Comparison of ENCODE assay signal across 17 cellular contexts in the genomic region with DNA sequence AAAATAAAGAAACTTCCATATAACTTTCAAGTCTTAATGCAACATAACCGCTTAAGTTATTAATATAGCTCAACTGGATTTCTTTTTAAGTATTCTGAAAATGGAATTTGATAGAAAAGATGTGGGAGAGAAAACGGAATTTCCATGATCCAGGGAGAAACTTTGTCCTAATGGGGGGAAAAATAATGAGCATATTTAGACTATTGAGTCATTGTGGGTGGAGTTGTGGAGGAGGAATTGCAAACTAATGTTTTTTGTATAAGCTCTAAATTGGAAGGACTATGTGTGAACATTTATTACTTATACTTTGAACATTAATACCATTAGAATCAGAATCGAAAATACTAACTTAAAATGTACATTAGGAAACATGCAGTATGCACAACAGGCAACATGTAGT.
DNase-seq lines count a peak whose midpoint lies in the region; ATAC-seq, FAIRE-seq and TF ChIP-seq lines count a peak whose summit lies in the region.
"Had no signal": no experiment of that assay in that cellular context is flagged by ENCODE, and none has a peak within 500 bp of the region (broad histone marks: within the 10 kb centered on the region; RNA-seq: fewer than 3 reads in every experiment).

No MANE protein-coding gene starts in this region.

- H3K4me3 ChIP-seq in IMR-90 (ENCODE audit: insufficient read depth, low read depth, low read length) (no peak overlapping the region), cardiac fibroblast (replicated peaks in 1 of 2; ENCODE audit: low read depth in 2 of 2, low read length in 2 of 2) (no peak overlapping the region), kidney (ENCODE audit: low read length in 2 of 2) (no peak overlapping the region), heart left ventricle (no peak overlapping the region)
- H3K4me3 ChIP-seq in CD8-positive, alpha-beta T cell (ENCODE audit: low read depth, low read length) = no peak overlapping the region

- DNase-seq in AG20443 (ENCODE audit: low spot score) = peak; percentile 30
- peak; percentile 26 for DNase-seq in IMR-90
- DNase-seq in cardiac fibroblast (ENCODE audit: low read depth in 2 of 2) = peak; percentile 11 to 45
- DNase-seq in kidney = no peak
- DNase-seq in heart left ventricle = no peak
- DNase-seq in CD8-positive, alpha-beta T cell = no peak
- no peak for DNase-seq in endothelial cell (ENCODE audit: low spot score)
- DNase-seq: C1 segment of cervical spinal cord; DND-41; NCI-H187 treated with DMSO at 0.1 percent for 48 hours; NCI-H446 treated with DMSO at 0.1 percent for 48 hours; NK-92 treated with Interleukin-12 subunit alpha and Interleukin-12 subunit beta, amount 100 ng/mL, for 24 hours; OCI-M1; RPMI8226 had no signal

- H3K9me1 ChIP-seq in IMR-90 (ENCODE audit: insufficient read depth, low read length) = no peaks in the 10 kb centered on the region

- H3K4me3 Mint-ChIP-seq in CD8-positive, alpha-beta T cell = no peak overlapping the region
- H3K4me3 Mint-ChIP-seq in endothelial cell (ENCODE audit: unreplicated experiment) = no peak overlapping the region

- H3K27ac ChIP-seq in IMR-90 (ENCODE audit: insufficient read depth, low read length) = no peak overlapping the region
- no peak overlapping the region for H3K27ac ChIP-seq in kidney (ENCODE audit: low read depth in 2 of 2, low read length in 2 of 2)
- no peak overlapping the region for H3K27ac ChIP-seq in heart left ventricle
- H3K27ac ChIP-seq in CD8-positive, alpha-beta T cell (ENCODE audit: low read depth, low read length) = no peak overlapping the region
- H3K27ac ChIP-seq: HL-60 had no signal

- in situ Hi-C loops in IMR-90 (cut with MboI; ENCODE audit: low sequenced_read_pairs) = no loop called here

- H3K27me3 ChIP-seq in IMR-90 (ENCODE audit: control insufficient read depth, insufficient read depth, low read length) = no peaks in the 10 kb centered on the region
- H3K27me3 ChIP-seq in heart left ventricle = no peaks in the 10 kb centered on the region
- no peaks in the 10 kb centered on the region for H3K27me3 ChIP-seq in CD8-positive, alpha-beta T cell (ENCODE audit: insufficient read depth, low read length)

- H3K23ac ChIP-seq in IMR-90 (ENCODE audit: low read depth, low read length) = no peak overlapping the region

- no peak overlapping the region for H2BK20ac ChIP-seq in IMR-90 (ENCODE audit: low read depth, low read length)

- H3K36me3 ChIP-seq in IMR-90 (ENCODE audit: control insufficient read depth, insufficient read depth, low read length) (no peaks in the 10 kb centered on the region), kidney (ENCODE audit: control insufficient read depth in 1 of 2, insufficient read depth in 2 of 2, low read length in 2 of 2) (no peaks in the 10 kb centered on the region), heart left ventricle (no peaks in the 10 kb centered on the region)
- H3K36me3 ChIP-seq in CD8-positive, alpha-beta T cell (ENCODE audit: insufficient read depth, low read length) = no peaks in the 10 kb centered on the region

- H3K9ac ChIP-seq in IMR-90 (ENCODE audit: low read depth, low read length) (no peak overlapping the region), kidney (ENCODE audit: low read length in 2 of 2) (no peak overlapping the region)

- peak; percentile 35; the same call in 1 of the 2 replicates for ATAC-seq in IMR-90 (ENCODE audit: low read depth)
- ATAC-seq in heart left ventricle = no peak
- no peak for ATAC-seq in HG02970 (IDR thresholded peaks at IDR 0.05; ENCODE audit: low FRiP score, unreplicated experiment)
- ATAC-seq in CD8-positive, alpha-beta T cell = no peak

- H3K14ac ChIP-seq in IMR-90 (replicated peaks; ENCODE audit: low read depth, low read length) = no peak overlapping the region

- peaks cover 4% of the 10 kb centered on the region for H3K9me3 Mint-ChIP-seq in CD8-positive, alpha-beta T cell
- H3K9me3 Mint-ChIP-seq in endothelial cell (ENCODE audit: unreplicated experiment) = no peaks in the 10 kb centered on the region

- no peak overlapping the region for H2BK120ac ChIP-seq in IMR-90 (ENCODE audit: low read depth, low read length)

- no peak overlapping the region for H2BK5ac ChIP-seq in IMR-90 (ENCODE audit: low read depth, low read length, poor library complexity, severe bottlenecking)

- H2AFZ ChIP-seq in IMR-90 (replicated peaks; ENCODE audit: low read length, poor library complexity) = no peak overlapping the region

- no peak overlapping the region for H4K8ac ChIP-seq in IMR-90 (ENCODE audit: low read depth in 2 of 2, low read length in 2 of 2)

- H4K5ac ChIP-seq in IMR-90 (ENCODE audit: low read depth, low read length) = no peak overlapping the region

- no peak overlapping the region for H2BK15ac ChIP-seq in IMR-90 (ENCODE audit: low read depth, low read length)

- CTCF ChIA-PET in IMR-90 (lab: Yijun Ruan, JAX) = interaction anchor here (0.6 kb wide), 1 partner anchor 30 kb away, joined by 3 read pairs; no protein-coding TSS in a partner anchor
- CTCF ChIA-PET in CD8-positive, alpha-beta T cell (lab: Charles Lee) = no interaction called here

- no CpG with 5 or more reads among the region's 3 CpGs for WGBS in IMR-90 (ENCODE audit: extremely low coverage in 2 of 2, insufficient read length in 1 of 2), 2 experiments
- WGBS in heart left ventricle, 4 donors = 56 to 72% (median 66%) methylated on average over 3 of the region's 3 CpGs

- H4K91ac ChIP-seq in IMR-90 (ENCODE audit: insufficient read depth, low read depth, low read length) = no peak overlapping the region

- TF ChIP-seq POLR2A in IMR-90 (IDR thresholded peaks at IDR 0.05; ENCODE audit: low read depth, low read length) (no peak), heart left ventricle (IDR thresholded peaks at IDR 0.05) (no peak)

- no peak overlapping the region for H3K18ac ChIP-seq in IMR-90 (ENCODE audit: low read depth, low read length)

- POLR2A ChIA-PET in IMR-90 (lab: Charles Lee; ENCODE audit: unreplicated experiment) = no interaction called here
- POLR2A ChIA-PET in CD8-positive, alpha-beta T cell (lab: Charles Lee) = no interaction called here

- H3K27me3 Mint-ChIP-seq in CD8-positive, alpha-beta T cell (ENCODE audit: low read depth) = no peaks in the 10 kb centered on the region
- H3K27me3 Mint-ChIP-seq in endothelial cell (ENCODE audit: unreplicated experiment) = no peaks in the 10 kb centered on the region

- H3K4me2 ChIP-seq in IMR-90 (ENCODE audit: low read depth, low read length) = no peak overlapping the region

- no peak overlapping the region for H3K56ac ChIP-seq in IMR-90 (ENCODE audit: extremely low read depth, insufficient read depth, low read length)

- dilution Hi-C loops in IMR-90 (cut with HindIII; ENCODE audit: low sequenced_read_pairs, unreplicated experiment) = no loop called here

- peak; percentile 3 for FAIRE-seq in kidney (lab: Jason Lieb, UNC)
- FAIRE-seq: HTR-8/SVneo had no signal

- no peak overlapping the region for H2AK9ac ChIP-seq in IMR-90 (replicated peaks; ENCODE audit: low read depth, low read length, poor library complexity)

- TF ChIP-seq CTCF in IMR-90 (conservative IDR thresholded peaks at IDR 0.05; ENCODE audit: low read depth, low read length) (no peak), cardiac fibroblast (IDR thresholded peaks at IDR 0.05; ENCODE audit: low read depth, low read length) (no peak), kidney (IDR thresholded peaks at IDR 0.05; ENCODE audit: borderline replicate concordance, extremely low read depth, insufficient read depth) (no peak), heart left ventricle (IDR thresholded peaks at IDR 0.05) (no peak), endothelial cell (IDR thresholded peaks at IDR 0.05; ENCODE audit: unreplicated experiment) (no peak)
- no peak for TF ChIP-seq CTCF in CD8-positive, alpha-beta T cell (IDR thresholded peaks at IDR 0.05)

- no peaks in the 10 kb centered on the region for H3K36me3 Mint-ChIP-seq in CD8-positive, alpha-beta T cell
- H3K36me3 Mint-ChIP-seq in endothelial cell (ENCODE audit: low read depth, unreplicated experiment) = no peaks in the 10 kb centered on the region

- BruUV-seq in IMR-90 (replicated peaks; lab: Mats Ljungman, UMichigan) = no TSS peak

- H3K79me1 ChIP-seq in IMR-90 (ENCODE audit: low read depth in 1 of 2, low read length in 2 of 2) = no peaks in the 10 kb centered on the region

- no peak overlapping the region for H3K4ac ChIP-seq in IMR-90 (ENCODE audit: low read depth, low read length)

- H3K27ac Mint-ChIP-seq in CD8-positive, alpha-beta T cell = no peak overlapping the region
- no peak overlapping the region for H3K27ac Mint-ChIP-seq in endothelial cell (ENCODE audit: unreplicated experiment)

- H4K20me1 ChIP-seq in IMR-90 (ENCODE audit: insufficient read depth, low read length) = no peaks in the 10 kb centered on the region

- no peak overlapping the region for H2AK5ac ChIP-seq in IMR-90 (ENCODE audit: low read depth, low read length)

- H3K4me1 Mint-ChIP-seq in CD8-positive, alpha-beta T cell (ENCODE audit: low read depth) = no peaks in the 10 kb centered on the region
- no peaks in the 10 kb centered on the region for H3K4me1 Mint-ChIP-seq in endothelial cell (ENCODE audit: unreplicated experiment)

- H3K4me1 ChIP-seq in IMR-90 (ENCODE audit: control insufficient read depth, insufficient read depth, low read length) (peaks cover 2% of the 10 kb centered on the region; the same call in 1 of the 2 replicates), kidney (ENCODE audit: control insufficient read depth in 1 of 2, insufficient read depth in 1 of 2, low read depth in 1 of 2, low read length in 2 of 2) (no peaks in the 10 kb centered on the region), heart left ventricle (no peaks in the 10 kb centered on the region)
- no peaks in the 10 kb centered on the region for H3K4me1 ChIP-seq in CD8-positive, alpha-beta T cell (ENCODE audit: insufficient read depth, low read length)

- no peaks in the 10 kb centered on the region for H3K9me3 ChIP-seq in IMR-90 (ENCODE audit: control insufficient read depth, insufficient read depth, low read length)
- H3K9me3 ChIP-seq in kidney (ENCODE audit: control insufficient read depth in 1 of 2, low read length in 2 of 2) = no peaks in the 10 kb centered on the region
- peaks cover 0 to 14% (median 0%) of the 10 kb centered on the region in 12 donors for H3K9me3 ChIP-seq in heart left ventricle
- H3K9me3 ChIP-seq in CD8-positive, alpha-beta T cell (ENCODE audit: low read length) = no peaks in the 10 kb centered on the region

- no peak for TF ChIP-seq RAD21 in IMR-90 (IDR thresholded peaks at IDR 0.05; ENCODE audit: low read length)

- intact Hi-C loops in IMR-90 (cut with micrococcal nuclease) (no loop called here), kidney (cut with DNase I) (no loop called here), heart left ventricle (cut with DNase I) (no loop called here)
- intact Hi-C loops in CD8-positive, alpha-beta T cell (cut with DNase I, micrococcal nuclease) = no loop called here

TF ChIP-seq in IMR-90, 13 proteins besides CTCF, POLR2A, EP300 and RAD21 (continues in another document):
- TF ChIP-seq MXI1 (IDR thresholded peaks at IDR 0.05; ENCODE audit: borderline replicate concordance, low read depth, low read length) (no peak), CEBPB (IDR thresholded peaks at IDR 0.05; ENCODE audit: low read depth, low read length) (no peak), RCOR1 (IDR thresholded peaks at IDR 0.05; ENCODE audit: insufficient replicate concordance, low read length) (no peak), MAZ (IDR thresholded peaks at IDR 0.05; ENCODE audit: borderline replicate concordance, low read depth, low read length) (no peak), NFE2L2 (IDR thresholded peaks at IDR 0.05; ENCODE audit: low read depth, low read length) (no peak), SMC3 (IDR thresholded peaks at IDR 0.05; ENCODE audit: low read depth, low read length) (no peak)

Comparison
In these comparisons a context has a peak if more than half of its experiments do, and no peak if none do; other contexts are left out.
1. DNase-seq: peak in AG20443 (single experiment), IMR-90 (single experiment) and cardiac fibroblast (2 of 2); none in kidney (single experiment), heart left ventricle (0 of 5), CD8-positive, alpha-beta T cell (0 of 7) and endothelial cell (single experiment).